8 cellular contexts compared by ENCODE assay signal in genomic region chr2:96527052-96527964, GRCh38. TPM values are rescaled to one million over a fixed set of nuclear protein-coding genes. Genes with fewer than 3 reads are reported as not detected.
A peak's percentile ranks its signal among the peaks of the same experiment; 100 is the strongest.
DNase-seq lines count a peak whose midpoint lies in the region; TF ChIP-seq lines count a peak whose summit lies in the region.

No MANE protein-coding gene starts in this region.

- H3K4me1 Mint-ChIP-seq in T-helper 2 cell treated with Interferon-gamma antibody and Interleukin-4, amounts not matched to agents 5 μg/mL and 100 μg/mL, for 36 hours (ENCODE audit: low read depth) = peaks cover 82% of the 10 kb centered on the region

- peak overlapping the region; percentile 68 for H3K4me2 ChIP-seq in mesendoderm (ENCODE audit: low read length)

- no peaks in the 10 kb centered on the region for H3K79me1 ChIP-seq in mesendoderm (ENCODE audit: low read length)

- H3K9ac ChIP-seq in mesendoderm (ENCODE audit: low read length) = peak overlapping the region; percentile 53

- H3K56ac ChIP-seq in mesendoderm (ENCODE audit: low read length) = peak overlapping the region; percentile 63

- TF ChIP-seq CTCF in cardiac muscle cell (IDR thresholded peaks at IDR 0.05; ENCODE audit: low read depth, low read length) = peak; percentile 43
- peak; percentile 38 for TF ChIP-seq CTCF in cardiac fibroblast (IDR thresholded peaks at IDR 0.05; ENCODE audit: low read depth, low read length)

- H3K4me1 ChIP-seq in cardiac muscle cell (ENCODE audit: low read depth) = peaks cover 10% of the 10 kb centered on the region
- H3K4me1 ChIP-seq in mesendoderm (ENCODE audit: control insufficient read depth, low read depth, low read length) = no peaks in the 10 kb centered on the region

- no CpG with 5 or more reads among the region's 60 CpGs for WGBS in mesendoderm (ENCODE audit: extremely low coverage, insufficient coverage, low lambda C conversion rate)

- H2BK15ac ChIP-seq in mesendoderm (replicated peaks; ENCODE audit: low read depth) = no peak overlapping the region

- H2BK120ac ChIP-seq in mesendoderm (ENCODE audit: low read depth, low read length) = no peak overlapping the region

- no peak overlapping the region for H3K4ac ChIP-seq in mesendoderm (ENCODE audit: low read depth, low read length)

- peaks cover 4% of the 10 kb centered on the region for H3K27me3 ChIP-seq in cardiac muscle cell
- no peaks in the 10 kb centered on the region for H3K27me3 ChIP-seq in mesendoderm (ENCODE audit: insufficient read depth, low read length, poor library complexity)

- no peaks in the 10 kb centered on the region for H3K27me3 Mint-ChIP-seq in T-helper 2 cell treated with Interferon-gamma antibody and Interleukin-4, amounts not matched to agents 5 μg/mL and 100 μg/mL, for 36 hours (ENCODE audit: low read depth)

- no peak overlapping the region for H4K8ac ChIP-seq in mesendoderm (ENCODE audit: low read depth, low read length)

- no peaks in the 10 kb centered on the region for H3K9me3 Mint-ChIP-seq in T-helper 2 cell treated with Interferon-gamma antibody and Interleukin-4, amounts not matched to agents 5 μg/mL and 100 μg/mL, for 36 hours

- no peak overlapping the region for H3K27ac ChIP-seq in cardiac muscle cell
- H3K27ac ChIP-seq in mesendoderm (ENCODE audit: low read depth, low read length) = no peak overlapping the region

- no peak overlapping the region for H3K23ac ChIP-seq in mesendoderm (ENCODE audit: low read length)

- peak overlapping the region; percentile 75 for H3K4me3 Mint-ChIP-seq in T-helper 2 cell treated with Interferon-gamma antibody and Interleukin-4, amounts not matched to agents 5 μg/mL and 100 μg/mL, for 36 hours

- no peak overlapping the region for H4K5ac ChIP-seq in mesendoderm (ENCODE audit: low read length)

- H3K4me3 ChIP-seq in cardiac muscle cell (peak overlapping the region; percentile 13), cardiac fibroblast (replicated peaks in 1 of 2; ENCODE audit: low read depth in 2 of 2, low read length in 2 of 2) (peak overlapping the region; percentile 27 to 49), mesendoderm (ENCODE audit: low read length) (no peak overlapping the region)

- H3K36me3 ChIP-seq in cardiac muscle cell (no peaks in the 10 kb centered on the region), mesendoderm (ENCODE audit: control insufficient read depth, insufficient read depth, low read length) (no peaks in the 10 kb centered on the region)

- no peak overlapping the region for H2BK5ac ChIP-seq in mesendoderm (ENCODE audit: low read length)

- peak overlapping the region; percentile 93 for H3K27ac Mint-ChIP-seq in T-helper 2 cell treated with Interferon-gamma antibody and Interleukin-4, amounts not matched to agents 5 μg/mL and 100 μg/mL, for 36 hours

- H3K18ac ChIP-seq in mesendoderm (ENCODE audit: low read length) = no peak overlapping the region

- DNase-seq in cardiac muscle cell (ENCODE audit: low read depth in 1 of 2, low spot score in 1 of 2) = peak; percentile 49 to 54
- DNase-seq in cardiac septum (ENCODE audit: low spot score) = no peak
- peak; percentile 80 for DNase-seq in T-helper 2 cell treated with Interferon-gamma antibody and Interleukin-4, amounts not matched to agents 5 μg/mL and 100 μg/mL, for 36 hours (ENCODE audit: low spot score)
- DNase-seq in cardiac fibroblast (ENCODE audit: low read depth in 2 of 2) = peak; percentile 29 to 56
- DNase-seq in mesendoderm = peak; percentile 28
- peak in 5 of 6 experiments; percentile 21 to 51 (median 39) for DNase-seq in stimulated activated naive CD4-positive, alpha-beta T cell (lab: John Stamatoyannopoulos, UW)
- no peak for DNase-seq in KG1 (lab: John Stamatoyannopoulos, UW)
- no peak for DNase-seq in DMS79 (lab: John Stamatoyannopoulos, UW)

- H2AK5ac ChIP-seq in mesendoderm (ENCODE audit: low read length) = no peak overlapping the region

- intact Hi-C loops in cardiac septum (cut with DNase I) = no loop called here

- no peaks in the 10 kb centered on the region for H3K79me2 ChIP-seq in mesendoderm (ENCODE audit: control insufficient read depth, insufficient read depth, low read length)

- no peaks in the 10 kb centered on the region for H3K9me3 ChIP-seq in cardiac muscle cell (ENCODE audit: low read depth)

- H3K36me3 Mint-ChIP-seq in T-helper 2 cell treated with Interferon-gamma antibody and Interleukin-4, amounts not matched to agents 5 μg/mL and 100 μg/mL, for 36 hours (ENCODE audit: low read depth) = no peaks in the 10 kb centered on the region

RNA-seq across cellular contexts. Expression of gene ARID5A, which starts 9.2 kb away (rescaled TPM):
- total RNA-seq in cardiac muscle cell (7.6 and 8.4 TPM in 2 replicates), cardiac septum (79.4 TPM)
- polyA plus RNA-seq in cardiac muscle cell = 7.8 and 8.3 TPM in 2 replicates
- 5.5 TPM for polyA plus RNA-seq in mesendoderm (2013, experiment 1 of 2)
- polyA plus RNA-seq in mesendoderm (2013, experiment 2 of 2) = 5.2 TPM

RNA-seq across cellular contexts. Expression of gene NEURL3, which starts 22.2 kb away (rescaled TPM):
- total RNA-seq in cardiac muscle cell (not detected in 2 replicates), cardiac septum (not detected)
- polyA plus RNA-seq in cardiac muscle cell = not detected in 2 replicates
- polyA plus RNA-seq in mesendoderm (2013, experiment 1 of 2) = not detected
- 0.03 TPM for polyA plus RNA-seq in mesendoderm (2013, experiment 2 of 2)

Comparison
In these comparisons a context has a peak if more than half of its experiments do, and no peak if none do; other contexts are left out.
1. DNase-seq: peak in cardiac muscle cell (2 of 2), T-helper 2 cell treated with Interferon-gamma antibody and Interleukin-4, amounts not matched to agents 5 μg/mL and 100 μg/mL, for 36 hours (single experiment), cardiac fibroblast (2 of 2), mesendoderm (single experiment) and stimulated activated naive CD4-positive, alpha-beta T cell (5 of 6); none in cardiac septum (single experiment), KG1 (single experiment) and DMS79 (single experiment).